ENCODE assay signal across 8 cellular contexts in the genomic region with DNA sequence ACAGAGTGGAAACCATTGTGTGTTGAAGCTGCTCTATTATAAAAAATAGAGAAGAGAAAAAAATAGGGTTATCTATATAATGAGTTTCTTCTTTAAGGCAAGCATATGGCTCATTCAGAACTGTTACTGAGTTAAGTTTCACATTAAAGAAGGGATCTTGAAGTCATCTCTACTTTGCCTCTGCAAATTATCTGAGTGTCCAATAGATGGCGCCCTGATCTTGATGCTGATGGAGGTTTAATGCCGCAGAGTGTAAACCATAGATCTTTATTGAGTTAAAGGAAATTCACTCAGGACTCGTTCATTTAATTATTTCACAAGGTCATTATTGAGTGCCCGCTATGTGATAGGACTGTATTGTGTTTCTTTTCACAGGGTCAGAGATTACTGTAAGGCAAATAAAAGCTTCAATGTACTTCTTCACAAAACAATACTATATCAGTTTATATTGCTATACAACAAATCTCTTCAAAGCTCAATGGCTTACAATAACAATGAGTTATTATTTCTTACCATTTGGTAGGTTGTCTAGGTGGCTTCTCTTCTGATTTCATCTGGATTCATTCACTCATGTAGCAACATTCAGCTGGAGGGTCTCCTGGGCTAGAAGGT.
DNase-seq lines count a peak whose midpoint lies in the region; TF ChIP-seq lines count a peak whose summit lies in the region.

No MANE protein-coding gene starts in this region.

- H3K36me3 Mint-ChIP-seq in endothelial cell (ENCODE audit: low read depth, unreplicated experiment), result no peaks in the 10 kb centered on the region
- H3K36me3 Mint-ChIP-seq in osteocyte (ENCODE audit: unreplicated experiment), result no peaks in the 10 kb centered on the region

- H3K4me3 ChIP-seq in HFF-Myc (replicated peaks; ENCODE audit: low read depth, low read length), result no peak overlapping the region

- H3K9me3 Mint-ChIP-seq in endothelial cell (ENCODE audit: unreplicated experiment), result no peaks in the 10 kb centered on the region
- H3K9me3 Mint-ChIP-seq in osteocyte (ENCODE audit: unreplicated experiment), result no peaks in the 10 kb centered on the region

- peak; percentile 2 for DNase-seq in NCI-H510A treated with DMSO at 0.1 percent for 48 hours (lab: John Stamatoyannopoulos, UW)
- no peak for DNase-seq in NCI-H510A (lab: John Stamatoyannopoulos, UW)
- peak; percentile 4 for DNase-seq in HFF-Myc (ENCODE audit: extremely low read depth, low read depth)
- DNase-seq in NCI-H82 treated with DMSO at 0.1 percent for 48 hours (lab: John Stamatoyannopoulos, UW; ENCODE audit: unreplicated experiment), result peak; percentile 28
- DNase-seq in endothelial cell (ENCODE audit: low spot score), result peak; percentile 30
- no peak for DNase-seq in osteocyte (ENCODE audit: extremely low spot score, unreplicated experiment)
- DNase-seq in activated T-cell treated with anti-CD3 and anti-CD28 coated beads for 4 hours, result no peak
- no peak for DNase-seq in activated gamma-delta T cell (lab: John Stamatoyannopoulos, UW)

- H3K27ac Mint-ChIP-seq in endothelial cell (ENCODE audit: unreplicated experiment) (no peak overlapping the region), osteocyte (ENCODE audit: unreplicated experiment) (no peak overlapping the region)

- H3K27me3 Mint-ChIP-seq in endothelial cell (ENCODE audit: unreplicated experiment), result no peaks in the 10 kb centered on the region
- no peaks in the 10 kb centered on the region for H3K27me3 Mint-ChIP-seq in osteocyte (ENCODE audit: unreplicated experiment)

- no peak overlapping the region for H3K4me3 Mint-ChIP-seq in endothelial cell (ENCODE audit: unreplicated experiment)
- H3K4me3 Mint-ChIP-seq in osteocyte (ENCODE audit: unreplicated experiment), result no peak overlapping the region

- peak; percentile 55 for TF ChIP-seq CTCF in HFF-Myc (IDR thresholded peaks at IDR 0.05; ENCODE audit: low read depth, low read length, missing control alignments)
- peak; percentile 61 for TF ChIP-seq CTCF in endothelial cell (IDR thresholded peaks at IDR 0.05; ENCODE audit: unreplicated experiment)
- TF ChIP-seq CTCF in osteocyte (IDR thresholded peaks at IDR 0.05), result peak; percentile 71

- H3K4me1 Mint-ChIP-seq in endothelial cell (ENCODE audit: unreplicated experiment) (no peaks in the 10 kb centered on the region), osteocyte (ENCODE audit: unreplicated experiment) (no peaks in the 10 kb centered on the region)

Comparison
In these comparisons a context has a peak if more than half of its experiments do, and no peak if none do; other contexts are left out.
1. DNase-seq: peak in NCI-H510A treated with DMSO at 0.1 percent for 48 hours (single experiment), HFF-Myc (single experiment), NCI-H82 treated with DMSO at 0.1 percent for 48 hours (single experiment) and endothelial cell (single experiment); none in NCI-H510A (single experiment), osteocyte (single experiment), activated T-cell treated with anti-CD3 and anti-CD28 coated beads for 4 hours (single experiment) and activated gamma-delta T cell (single experiment).
2. Peak in every context shown above with its lines, with median percentiles within 50 percentile points of each other: CTCF ChIP-seq.